27 cellular contexts compared by ENCODE assay signal in genomic region chr3:166593776-166594175, GRCh38.
DNase-seq lines count a peak whose midpoint lies in the region.
"Had no signal": no experiment of that assay in that cellular context is flagged by ENCODE, and none has a peak within 500 bp of the region (broad histone marks: within the 10 kb centered on the region; RNA-seq: fewer than 3 reads in every experiment).

No MANE protein-coding gene starts in this region.

- H3K27me3 ChIP-seq in trophoblast cell (ENCODE audit: insufficient read depth, low read length) = no peaks in the 10 kb centered on the region
- H3K27me3 ChIP-seq: BE2C; BLaER1; BLaER1 treated with 17β-estradiol and CSF1 and Interleukin-3, amounts not matched to agents 10 nM and 100 nM had no signal

- no peak overlapping the region for H2AK5ac ChIP-seq in trophoblast cell (ENCODE audit: low read length)

- H2AFZ ChIP-seq in trophoblast cell (ENCODE audit: insufficient read depth, low read length, poor library complexity) = no peak overlapping the region

- H3K4me3 ChIP-seq in trophoblast cell (ENCODE audit: low read depth, low read length) = no peak overlapping the region
- H3K4me3 ChIP-seq: A549; BLaER1; BLaER1 treated with 17β-estradiol and CSF1 and Interleukin-3, amounts not matched to agents 10 nM and 100 nM had no signal

- H4K8ac ChIP-seq in trophoblast cell (ENCODE audit: low read depth, low read length) = no peak overlapping the region

- no peaks in the 10 kb centered on the region for H3K79me2 ChIP-seq in trophoblast cell (ENCODE audit: control insufficient read depth, insufficient read depth, low read length, poor library complexity)

- no peak overlapping the region for H2BK5ac ChIP-seq in trophoblast cell (ENCODE audit: low read depth, low read length, poor library complexity)

- H3K14ac ChIP-seq in trophoblast cell (ENCODE audit: low read length) = no peak overlapping the region

- H3K9ac ChIP-seq in trophoblast cell (ENCODE audit: low read length) = no peak overlapping the region
- H3K9ac ChIP-seq: BLaER1; BLaER1 treated with 17β-estradiol and CSF1 and Interleukin-3, amounts not matched to agents 10 nM and 100 nM had no signal

- no peak overlapping the region for H3K23ac ChIP-seq in trophoblast cell (ENCODE audit: low read length)

- no peak overlapping the region for H4K12ac ChIP-seq in trophoblast cell (ENCODE audit: low read depth, low read length)

- no peaks in the 10 kb centered on the region for H3K79me1 ChIP-seq in trophoblast cell (ENCODE audit: low read length)

- no peak overlapping the region for H3K27ac ChIP-seq in trophoblast cell (ENCODE audit: low read depth, low read length)
- H3K27ac ChIP-seq: 22Rv1; A549; BLaER1; BLaER1 treated with 17β-estradiol and CSF1 and Interleukin-3, amounts not matched to agents 10 nM and 100 nM; C4-2B had no signal

- no peak overlapping the region for H2BK120ac ChIP-seq in trophoblast cell (ENCODE audit: insufficient read depth, low read length, poor library complexity)

- no peak overlapping the region for H3K4me2 ChIP-seq in trophoblast cell (ENCODE audit: low read length)
- H3K4me2 ChIP-seq: A549; BLaER1; BLaER1 treated with 17β-estradiol and CSF1 and Interleukin-3, amounts not matched to agents 10 nM and 100 nM had no signal

- no peak overlapping the region for H2BK12ac ChIP-seq in trophoblast cell (ENCODE audit: low read length)

- DNase-seq in trophoblast cell (peak; percentile 59 to 77), A172 (ENCODE audit: low spot score) (no peak)
- DNase-seq: 8988T; ACHN; AML-193; BE2C; C1 segment of cervical spinal cord; Caco-2; Calu3; CD4-positive, alpha-beta memory T cell; CD4-positive, alpha-beta T cell; CD4-positive, CD25-positive, alpha-beta regulatory T cell; CD8-positive, alpha-beta memory T cell; CD8-positive, alpha-beta T cell; COR-L47; DMS 273 treated with DMSO at 0.1 percent for 48 hours; DMS153; DMS53; DMS79; DMS79 treated with DMSO at 0.1 percent for 48 hours; DND-41; EL had no signal

- no peaks in the 10 kb centered on the region for H3K9me3 ChIP-seq in trophoblast cell (ENCODE audit: insufficient read depth, low read depth, low read length)
- H3K9me3 ChIP-seq: A549; BLaER1; BLaER1 treated with 17β-estradiol and CSF1 and Interleukin-3, amounts not matched to agents 10 nM and 100 nM; Caco-2 had no signal

- H3K18ac ChIP-seq in trophoblast cell (ENCODE audit: low read length) = no peak overlapping the region

- H3K4ac ChIP-seq in trophoblast cell (ENCODE audit: low read depth, low read length) = no peak overlapping the region

- H3K36me3 ChIP-seq in trophoblast cell (ENCODE audit: control insufficient read depth in 1 of 2, insufficient read depth in 2 of 2, low read length in 2 of 2) = no peaks in the 10 kb centered on the region
- H3K36me3 ChIP-seq: BE2C; BLaER1; BLaER1 treated with 17β-estradiol and CSF1 and Interleukin-3, amounts not matched to agents 10 nM and 100 nM had no signal

- no peak overlapping the region for H4K91ac ChIP-seq in trophoblast cell (ENCODE audit: low read depth, low read length)

- no CpG with 5 or more reads among the region's 1 CpG for WGBS in trophoblast cell (ENCODE audit: extremely low coverage, insufficient coverage, insufficient read length)

- H3K4me1 ChIP-seq in trophoblast cell (ENCODE audit: control insufficient read depth in 1 of 2, insufficient read depth in 2 of 2, low read length in 2 of 2) = no peaks in the 10 kb centered on the region
- H3K4me1 ChIP-seq: A549; BE2C; BLaER1; BLaER1 treated with 17β-estradiol and CSF1 and Interleukin-3, amounts not matched to agents 10 nM and 100 nM; Caco-2 had no signal
